6 cellular contexts compared by ENCODE assay signal in the genomic region with DNA sequence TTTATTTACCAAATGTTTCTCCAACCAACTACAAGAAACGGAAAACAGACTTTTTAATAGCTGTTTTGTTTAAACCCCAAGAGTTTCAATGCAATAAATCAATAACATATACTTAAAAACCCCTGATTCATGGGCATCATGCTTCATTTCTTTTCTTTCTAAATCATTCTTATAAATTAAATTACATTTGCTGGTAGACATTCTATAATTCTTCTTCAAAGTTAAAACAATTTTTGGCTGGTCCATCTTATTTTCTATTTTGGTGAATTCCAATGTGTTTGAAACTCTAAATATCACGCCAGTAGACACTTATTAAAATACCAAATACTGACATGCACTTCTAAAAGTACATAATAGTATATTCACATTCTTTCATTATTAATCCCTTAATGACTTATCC.
"Had no signal": no experiment of that assay in that cellular context is flagged by ENCODE, and none has a peak within 500 bp of the region (broad histone marks: within the 10 kb centered on the region; RNA-seq: fewer than 3 reads in every experiment).

No MANE protein-coding gene starts in this region.

- H3K4me3 ChIP-seq: K562 had no signal

- DNase-seq: IMR-90, KBM-7, KG1 had no signal

- H3K27ac ChIP-seq: HL-60 had no signal

- ATAC-seq: HepG2, K562 had no signal
